16 cellular contexts compared by ENCODE assay signal in the genomic region with DNA sequence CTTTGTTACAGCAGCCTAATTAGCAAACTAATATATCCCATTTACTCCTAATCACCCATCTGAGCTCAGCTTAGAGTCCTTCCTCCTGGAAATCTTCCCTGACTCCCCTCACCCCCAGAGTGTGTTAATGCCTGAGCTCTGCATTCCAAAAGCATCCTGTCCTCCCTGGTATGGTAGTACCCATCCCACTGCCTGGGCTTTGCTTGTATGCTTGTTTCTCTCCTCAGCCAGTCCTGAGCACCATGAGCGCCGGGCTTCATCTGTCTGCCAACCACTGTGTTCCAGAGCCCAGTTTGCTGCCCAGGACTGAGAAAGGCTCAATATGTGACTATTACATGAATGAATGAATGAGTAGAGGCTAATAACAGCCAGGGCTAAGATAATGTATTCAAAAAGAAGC.
"Had no signal": no experiment of that assay in that cellular context is flagged by ENCODE, and none has a peak within 500 bp of the region (broad histone marks: within the 10 kb centered on the region; RNA-seq: fewer than 3 reads in every experiment).

No MANE protein-coding gene starts in this region.

- H3K27ac ChIP-seq: dorsolateral prefrontal cortex, epithelial cell of prostate, esophagus muscularis mucosa, gastrocnemius medialis had no signal

- FAIRE-seq: small intestine had no signal

- ATAC-seq: gastrocnemius medialis, left colon, left ventricle myocardium superior, right cardiac atrium had no signal

- H3K27me3 ChIP-seq: gastrocnemius medialis had no signal

- H3K36me3 ChIP-seq: esophagus muscularis mucosa, gastrocnemius medialis had no signal

- H3K4me1 ChIP-seq: esophagus muscularis mucosa, gastrocnemius medialis had no signal

- H3K9me3 ChIP-seq: esophagus muscularis mucosa had no signal

- DNase-seq: cortex of kidney; dorsolateral prefrontal cortex; effector memory CD4-positive, alpha-beta T cell; gastrocnemius medialis; left colon; left ventricle myocardium superior; mesenchymal stem cell; naive B cell; right cardiac atrium; small intestine; stimulated activated CD4-positive, alpha-beta T cell treated with anti-CD3 and anti-CD28 coated beads, Interleukin-12 subunit alpha, Interleukin-12 subunit beta, amount 100 ng/mL, for 4 hours; stimulated activated naive CD4-positive, alpha-beta T cell treated with Interleukin-2 at 50 U/mL for 16 hours; trophoblast cell had no signal

- H3K4me3 ChIP-seq: dorsolateral prefrontal cortex, esophagus muscularis mucosa, gastrocnemius medialis, lung had no signal
